In genomic region chr16:30052671-30053372, GRCh38 we compare ENCODE assay signal across 8 cellular contexts. TPM values are rescaled to one million over a fixed set of nuclear protein-coding genes. Genes with fewer than 3 reads are reported as not detected.
A peak's percentile ranks its signal among the peaks of the same experiment; 100 is the strongest.
DNase-seq lines count a peak whose midpoint lies in the region; ATAC-seq and TF ChIP-seq lines count a peak whose summit lies in the region.

No MANE protein-coding gene starts in this region.

- H3K27ac Mint-ChIP-seq in neural crest cell (ENCODE audit: unreplicated experiment): peak overlapping the region; percentile 90
- peak overlapping the region; percentile 77 for H3K27ac Mint-ChIP-seq in stimulated activated naive CD8-positive, alpha-beta T cell treated with anti-CD3 and anti-CD28 coated beads, Interleukin-15, Interleukin-2, amounts not matched to agents 100 ng/mL and 50 ng/mL, for 24 hours

- ATAC-seq in GM21619 (IDR thresholded peaks at IDR 0.05; ENCODE audit: unreplicated experiment): peak; percentile 65

- DNase-seq in COLO668 (lab: John Stamatoyannopoulos, UW; ENCODE audit: unreplicated experiment) (peak; percentile 98), MM.1S (peak; percentile 93), foreskin fibroblast (peak; percentile 91 to 97), neural crest cell (ENCODE audit: low read depth, low spot score) (peak; percentile 96)
- DNase-seq in activated effector memory CD4-positive, alpha-beta T cell treated with anti-CD3 and anti-CD28 coated beads, Interleukin-2, amount 50 U/mL, for 16 hours: peak; percentile 96

- H3K9ac ChIP-seq in MM.1S (ENCODE audit: low read length): peak overlapping the region; percentile 85

- no peaks in the 10 kb centered on the region for H3K9me3 Mint-ChIP-seq in neural crest cell
- H3K9me3 Mint-ChIP-seq in stimulated activated naive CD8-positive, alpha-beta T cell treated with anti-CD3 and anti-CD28 coated beads, Interleukin-15, Interleukin-2, amounts not matched to agents 100 ng/mL and 50 ng/mL, for 24 hours: no peaks in the 10 kb centered on the region

- no peaks in the 10 kb centered on the region for H4K20me1 ChIP-seq in MM.1S (ENCODE audit: insufficient read depth, low read length)

- H3K79me2 ChIP-seq in MM.1S (ENCODE audit: low read length): peaks cover 6% of the 10 kb centered on the region

- H3K4me3 ChIP-seq in MM.1S (ENCODE audit: low read length) (peak overlapping the region; percentile 93), foreskin fibroblast (ENCODE audit: low read depth in 1 of 2, low read length in 2 of 2) (peak overlapping the region; percentile 84 to 86)

- H3K9me3 ChIP-seq in MM.1S (replicated peaks; ENCODE audit: insufficient read depth, low read length): no peaks in the 10 kb centered on the region

- TF ChIP-seq POLR2A in Raji (IDR thresholded peaks at IDR 0.05; ENCODE audit: insufficient read depth, low read depth, low read length): peak; percentile 55

- no peaks in the 10 kb centered on the region for H3K36me3 Mint-ChIP-seq in neural crest cell (ENCODE audit: low read depth)
- no peaks in the 10 kb centered on the region for H3K36me3 Mint-ChIP-seq in stimulated activated naive CD8-positive, alpha-beta T cell treated with anti-CD3 and anti-CD28 coated beads, Interleukin-15, Interleukin-2, amounts not matched to agents 100 ng/mL and 50 ng/mL, for 24 hours (ENCODE audit: low read depth)

- peak overlapping the region; percentile 52; the same call in 1 of the 2 replicates for H3K27ac ChIP-seq in MM.1S (ENCODE audit: low read length)

- TF ChIP-seq CTCF in MM.1S (IDR thresholded peaks at IDR 0.05; ENCODE audit: low read length) (no peak), foreskin fibroblast (IDR thresholded peaks at IDR 0.05; ENCODE audit: low read depth, low read length) (no peak), neural crest cell (conservative IDR thresholded peaks at IDR 0.05) (no peak)

- peaks cover 2% of the 10 kb centered on the region for H3K27me3 Mint-ChIP-seq in neural crest cell (ENCODE audit: low read depth)
- H3K27me3 Mint-ChIP-seq in stimulated activated naive CD8-positive, alpha-beta T cell treated with anti-CD3 and anti-CD28 coated beads, Interleukin-15, Interleukin-2, amounts not matched to agents 100 ng/mL and 50 ng/mL, for 24 hours: no peaks in the 10 kb centered on the region

- H3K36me3 ChIP-seq in MM.1S (replicated peaks; ENCODE audit: insufficient read depth, low read length): no peaks in the 10 kb centered on the region

- H3K4me2 ChIP-seq in MM.1S (ENCODE audit: low read depth, low read length): peak overlapping the region; percentile 99

- peak overlapping the region; percentile 95 for H3K4me3 Mint-ChIP-seq in neural crest cell
- peak overlapping the region; percentile 83 for H3K4me3 Mint-ChIP-seq in stimulated activated naive CD8-positive, alpha-beta T cell treated with anti-CD3 and anti-CD28 coated beads, Interleukin-15, Interleukin-2, amounts not matched to agents 100 ng/mL and 50 ng/mL, for 24 hours

- peaks cover 6% of the 10 kb centered on the region for H3K4me1 ChIP-seq in MM.1S (ENCODE audit: low read length)

- H3K9me2 ChIP-seq in MM.1S (replicated peaks; ENCODE audit: insufficient read depth, low read length): no peaks in the 10 kb centered on the region

- H2AFZ ChIP-seq in MM.1S (ENCODE audit: low read length): peak overlapping the region; percentile 94

- no peaks in the 10 kb centered on the region for H3K27me3 ChIP-seq in MM.1S (replicated peaks; ENCODE audit: insufficient read depth, low read length)

- peaks cover 38% of the 10 kb centered on the region for H3K4me1 Mint-ChIP-seq in neural crest cell
- H3K4me1 Mint-ChIP-seq in stimulated activated naive CD8-positive, alpha-beta T cell treated with anti-CD3 and anti-CD28 coated beads, Interleukin-15, Interleukin-2, amounts not matched to agents 100 ng/mL and 50 ng/mL, for 24 hours (ENCODE audit: low read depth): peaks cover 13% of the 10 kb centered on the region

- H3F3A ChIP-seq in MM.1S (ENCODE audit: insufficient read depth, low read length): 0 out of 2 replicates have a peak, but pooled peaks cover 3% of the 10 kb centered on the region

RNA-seq across cellular contexts. Expression of gene ALDOA, which starts 12.7 kb away (rescaled TPM):
- total RNA-seq in neural crest cell: 640 and 669 TPM in 2 replicates

RNA-seq across cellular contexts. Expression of gene TLCD3B, which starts 21.8 kb away (rescaled TPM):
- total RNA-seq in neural crest cell: 14.2 and 15.3 TPM in 2 replicates

RNA-seq across cellular contexts. Expression of gene PPP4C, which starts 23.0 kb away (rescaled TPM):
- total RNA-seq in neural crest cell: 141 and 144 TPM in 2 replicates

RNA-seq across cellular contexts. Expression of gene C16orf92, which starts 29.8 kb away (rescaled TPM):
- total RNA-seq in neural crest cell: not detected in 2 replicates

RNA-seq across cellular contexts. Expression of gene TBX6, which starts 38.9 kb away (rescaled TPM):
- 0.79 and 1.2 TPM in 2 replicates for total RNA-seq in neural crest cell

Comparison
In these comparisons a context has a peak if more than half of its experiments do, and no peak if none do; other contexts are left out.
1. Peak in every context shown above with its lines: DNase-seq, ATAC-seq, H3K4me3 ChIP-seq and H3K27ac ChIP-seq.